ENCODE assay signal across 2 cellular contexts in the genomic region with DNA sequence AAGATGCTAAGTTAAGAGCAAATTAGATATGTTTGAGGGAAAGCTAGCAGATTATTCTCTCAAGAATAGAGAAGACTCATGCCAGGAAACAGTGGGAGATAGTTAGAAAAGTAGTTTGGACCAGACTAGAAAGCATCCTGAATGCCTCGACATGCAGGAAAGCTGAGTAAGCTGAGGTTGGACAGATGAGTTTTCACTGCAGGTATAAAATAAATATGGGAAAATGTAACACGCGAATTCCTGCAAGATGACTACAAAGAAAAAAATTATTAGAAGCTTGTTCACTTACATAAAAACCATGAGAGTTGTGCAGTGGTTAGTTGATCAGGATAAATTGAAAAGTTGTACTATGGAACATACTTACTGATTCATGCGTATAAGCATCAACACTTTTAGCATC.
TF ChIP-seq lines count a peak whose summit lies in the region.

No MANE protein-coding gene starts in this region.

TF ChIP-seq in HCT116, 20 proteins besides CTCF, POLR2A, EP300 and RAD21:
- TF ChIP-seq SIN3A (IDR thresholded peaks at IDR 0.05; ENCODE audit: low read depth) (no peak), CBX3 (IDR thresholded peaks at IDR 0.05; ENCODE audit: low read depth) (no peak), FOSL1 (IDR thresholded peaks at IDR 0.05; ENCODE audit: low read depth) (no peak), POLR2AphosphoS5 (IDR thresholded peaks at IDR 0.05; ENCODE audit: low read depth, low read length) (no peak), SP1 (IDR thresholded peaks at IDR 0.05; ENCODE audit: low read depth) (no peak)
- TF ChIP-seq, protein P1, sequence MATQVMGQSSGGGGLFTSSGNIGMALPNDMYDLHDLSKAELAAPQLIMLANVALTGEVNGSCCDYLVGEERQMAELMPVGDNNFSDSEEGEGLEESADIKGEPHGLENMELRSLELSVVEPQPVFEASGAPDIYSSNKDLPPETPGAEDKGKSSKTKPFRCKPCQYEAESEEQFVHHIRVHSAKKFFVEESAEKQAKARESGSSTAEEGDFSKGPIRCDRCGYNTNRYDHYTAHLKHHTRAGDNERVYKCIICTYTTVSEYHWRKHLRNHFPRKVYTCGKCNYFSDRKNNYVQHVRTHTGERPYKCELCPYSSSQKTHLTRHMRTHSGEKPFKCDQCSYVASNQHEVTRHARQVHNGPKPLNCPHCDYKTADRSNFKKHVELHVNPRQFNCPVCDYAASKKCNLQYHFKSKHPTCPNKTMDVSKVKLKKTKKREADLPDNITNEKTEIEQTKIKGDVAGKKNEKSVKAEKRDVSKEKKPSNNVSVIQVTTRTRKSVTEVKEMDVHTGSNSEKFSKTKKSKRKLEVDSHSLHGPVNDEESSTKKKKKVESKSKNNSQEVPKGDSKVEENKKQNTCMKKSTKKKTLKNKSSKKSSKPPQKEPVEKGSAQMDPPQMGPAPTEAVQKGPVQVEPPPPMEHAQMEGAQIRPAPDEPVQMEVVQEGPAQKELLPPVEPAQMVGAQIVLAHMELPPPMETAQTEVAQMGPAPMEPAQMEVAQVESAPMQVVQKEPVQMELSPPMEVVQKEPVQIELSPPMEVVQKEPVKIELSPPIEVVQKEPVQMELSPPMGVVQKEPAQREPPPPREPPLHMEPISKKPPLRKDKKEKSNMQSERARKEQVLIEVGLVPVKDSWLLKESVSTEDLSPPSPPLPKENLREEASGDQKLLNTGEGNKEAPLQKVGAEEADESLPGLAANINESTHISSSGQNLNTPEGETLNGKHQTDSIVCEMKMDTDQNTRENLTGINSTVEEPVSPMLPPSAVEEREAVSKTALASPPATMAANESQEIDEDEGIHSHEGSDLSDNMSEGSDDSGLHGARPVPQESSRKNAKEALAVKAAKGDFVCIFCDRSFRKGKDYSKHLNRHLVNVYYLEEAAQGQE (IDR thresholded peaks at IDR 0.05; ENCODE audit: low read depth) = no peak
TF ChIP-seq in HCT116: peak in this region for 0.

TF ChIP-seq in endothelial cell of umbilical vein, 7 proteins besides CTCF, POLR2A, EP300 and RAD21:
- no peak for TF ChIP-seq JUN (IDR thresholded peaks at IDR 0.05; ENCODE audit: borderline replicate concordance, insufficient read depth, insufficient read length, low read depth)
- TF ChIP-seq GATA2 (IDR thresholded peaks at IDR 0.05; ENCODE audit: insufficient read depth, insufficient read length, low read depth, low read length) = no peak
- TF ChIP-seq, protein P2, sequence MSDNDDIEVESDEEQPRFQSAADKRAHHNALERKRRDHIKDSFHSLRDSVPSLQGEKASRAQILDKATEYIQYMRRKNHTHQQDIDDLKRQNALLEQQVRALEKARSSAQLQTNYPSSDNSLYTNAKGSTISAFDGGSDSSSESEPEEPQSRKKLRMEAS (IDR thresholded peaks at IDR 0.05; ENCODE audit: insufficient read depth, insufficient read length) = no peak
- no peak for TF ChIP-seq POLR2AphosphoS5 (IDR thresholded peaks at IDR 0.05; ENCODE audit: insufficient read depth, low read depth, low read length)
- no peak for TF ChIP-seq EZH2 (IDR thresholded peaks at IDR 0.05; ENCODE audit: borderline replicate concordance, low read depth, low read length, severe bottlenecking)
- no peak for TF ChIP-seq FOS (IDR thresholded peaks at IDR 0.05; ENCODE audit: borderline replicate concordance, insufficient read depth, low read length)
- no peak for TF ChIP-seq MYC (IDR thresholded peaks at IDR 0.05; ENCODE audit: low read depth, low read length)
